ENCODE assay signal across 2 cellular contexts in the genomic region with DNA sequence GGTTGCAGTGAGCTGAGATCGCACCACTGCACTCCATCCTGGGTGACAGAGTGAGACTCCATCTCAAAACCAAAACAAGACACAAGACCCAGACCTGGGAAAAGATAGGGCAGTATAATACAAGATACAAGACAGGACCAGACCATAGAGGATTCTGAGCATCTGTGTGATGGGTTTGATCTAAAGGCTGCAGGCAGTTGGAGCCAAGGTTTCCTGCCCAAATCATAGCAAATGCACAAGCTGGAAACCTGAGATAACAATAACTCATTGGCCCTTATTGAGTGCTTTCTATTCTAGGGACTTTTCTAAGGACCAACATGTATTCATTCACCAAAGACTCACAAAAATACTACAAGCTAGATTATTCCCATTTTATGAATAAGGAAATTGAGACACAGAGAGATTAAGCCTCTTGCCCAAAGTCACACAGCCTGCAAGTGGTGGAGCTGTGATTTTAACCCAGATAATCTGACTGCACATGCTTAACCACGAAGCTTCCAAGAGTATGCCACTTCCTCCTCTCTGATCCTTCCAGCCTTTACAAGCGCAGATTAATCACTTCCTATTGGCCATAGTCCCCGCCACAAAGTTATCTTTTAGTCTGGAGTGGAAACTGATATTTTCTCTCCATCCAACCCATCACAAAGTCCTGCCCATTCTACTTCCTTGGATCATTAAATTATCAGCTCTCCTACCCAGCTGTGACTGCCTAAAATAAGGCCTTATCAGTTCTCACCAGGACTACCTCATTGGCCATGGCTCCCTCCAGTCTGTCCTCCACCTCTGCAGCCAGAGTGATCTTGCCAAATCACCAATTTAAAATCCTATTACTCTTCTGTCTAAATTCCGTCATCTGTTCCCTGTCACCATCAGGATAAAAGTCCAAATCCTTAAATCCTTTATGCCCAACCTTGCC.
TF ChIP-seq lines count a peak whose summit lies in the region.

No MANE protein-coding gene starts in this region.

TF ChIP-seq in SK-N-SH, 30 proteins besides CTCF, POLR2A, EP300 and RAD21 (continued from another document):
- TF ChIP-seq, protein P1, sequence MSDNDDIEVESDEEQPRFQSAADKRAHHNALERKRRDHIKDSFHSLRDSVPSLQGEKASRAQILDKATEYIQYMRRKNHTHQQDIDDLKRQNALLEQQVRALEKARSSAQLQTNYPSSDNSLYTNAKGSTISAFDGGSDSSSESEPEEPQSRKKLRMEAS (IDR thresholded peaks at IDR 0.05; ENCODE audit: low read depth) = peak; percentile 40; the same call in 1 of the 2 replicates
- peak; percentile 13; the same call in 1 of the 2 replicates for TF ChIP-seq TCF12 (IDR thresholded peaks at IDR 0.05)

TF ChIP-seq in endothelial cell of umbilical vein, 7 proteins besides CTCF, POLR2A, EP300 and RAD21 (continued from another document):
- TF ChIP-seq, protein P1 (IDR thresholded peaks at IDR 0.05; ENCODE audit: insufficient read depth, insufficient read length) = no peak
- TF ChIP-seq EZH2 (IDR thresholded peaks at IDR 0.05; ENCODE audit: borderline replicate concordance, low read depth, low read length, severe bottlenecking) (no peak), GATA2 (IDR thresholded peaks at IDR 0.05; ENCODE audit: insufficient read depth, insufficient read length, low read depth, low read length) (peak; percentile 99), JUN (IDR thresholded peaks at IDR 0.05; ENCODE audit: borderline replicate concordance, insufficient read depth, insufficient read length, low read depth) (no peak), FOS (IDR thresholded peaks at IDR 0.05; ENCODE audit: borderline replicate concordance, insufficient read depth, low read length) (peak; percentile 59)
